8 cellular contexts compared by ENCODE assay signal in the genomic region with DNA sequence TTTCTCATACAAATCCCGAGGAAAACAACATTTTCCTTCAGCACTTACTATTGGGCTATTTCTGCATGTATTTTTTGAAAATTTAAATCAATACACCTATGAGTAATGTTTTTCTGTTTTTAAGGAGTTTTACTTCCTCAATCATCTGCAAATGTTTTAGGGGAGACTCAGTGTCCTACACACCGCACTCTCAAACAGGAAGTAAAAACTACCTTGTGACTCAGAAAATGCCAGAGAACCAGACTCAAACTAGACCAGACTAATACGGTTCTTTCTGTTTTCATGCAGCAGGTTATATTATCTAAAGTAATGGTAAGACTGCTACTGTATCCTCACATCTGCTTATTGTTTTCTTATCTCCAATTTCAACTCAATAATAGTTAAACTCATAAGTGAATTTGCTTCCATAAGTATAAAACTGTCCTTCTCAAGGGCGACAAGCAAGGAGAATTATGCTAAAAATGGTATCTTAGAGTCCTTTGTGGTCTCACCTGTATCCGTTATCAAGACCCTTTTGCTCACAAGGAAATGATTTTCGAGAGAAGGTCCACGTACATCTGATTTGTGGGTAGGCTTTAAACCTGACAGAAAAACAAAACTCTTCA. TPM values are rescaled to one million over a fixed set of nuclear protein-coding genes. Genes with fewer than 3 reads are reported as not detected.
DNase-seq lines count a peak whose midpoint lies in the region; ATAC-seq and TF ChIP-seq lines count a peak whose summit lies in the region.

No MANE protein-coding gene starts in this region.

- H3K9ac ChIP-seq in SU-DHL-6 (ENCODE audit: low read length) = peak overlapping the region; percentile 10; the same call in 1 of the 2 replicates

- 0 out of 2 replicates have a peak, but pooled peaks cover 9% of the 10 kb centered on the region for H3F3A ChIP-seq in SU-DHL-6 (ENCODE audit: insufficient read depth)

- no peaks in the 10 kb centered on the region for H3K36me3 ChIP-seq in SU-DHL-6 (ENCODE audit: low read length)
- H3K36me3 ChIP-seq in sigmoid colon = no peaks in the 10 kb centered on the region

- peak overlapping the region; percentile 0 for H3K4me3 ChIP-seq in SU-DHL-6 (ENCODE audit: insufficient read depth, low read length, poor library complexity, severe bottlenecking)
- H3K4me3 ChIP-seq in sigmoid colon = no peak overlapping the region

- 48 to 58% methylated on average over 7 of the region's 7 CpGs for WGBS in sigmoid colon, 2 donors

- DNase-seq in CD1c-positive myeloid dendritic cell (ENCODE audit: extremely low spot score) = peak; percentile 81
- no peak for DNase-seq in sigmoid colon
- DNase-seq in 8988T = no peak
- no peak for DNase-seq in GF-D8 (lab: John Stamatoyannopoulos, UW)
- no peak for DNase-seq in NCI-H69 (lab: John Stamatoyannopoulos, UW)

- TF ChIP-seq EP300 in sigmoid colon (IDR thresholded peaks at IDR 0.05) = no peak

- no peaks in the 10 kb centered on the region for H3K9me3 ChIP-seq in SU-DHL-6 (ENCODE audit: insufficient read depth, low read length)
- H3K9me3 ChIP-seq in sigmoid colon = no peaks in the 10 kb centered on the region

- H3K4me1 ChIP-seq in sigmoid colon = no peaks in the 10 kb centered on the region

- TF ChIP-seq CTCF in SU-DHL-6 (IDR thresholded peaks at IDR 0.05; ENCODE audit: insufficient read depth, low read length, poor library complexity, severe bottlenecking) (no peak), sigmoid colon (IDR thresholded peaks at IDR 0.05) (no peak)

- TF ChIP-seq POLR2A in sigmoid colon (IDR thresholded peaks at IDR 0.05) = no peak

- H3K27me3 ChIP-seq in SU-DHL-6 (ENCODE audit: low read length) = no peaks in the 10 kb centered on the region
- H3K27me3 ChIP-seq in sigmoid colon = peaks cover 0 to 11% (median 0%) of the 10 kb centered on the region in 3 donors

- H3K27ac ChIP-seq in SU-DHL-6 (ENCODE audit: low read depth, low read length) (peak overlapping the region; percentile 35), sigmoid colon (no peak overlapping the region)

- peak overlapping the region; percentile 47 for H3K4me2 ChIP-seq in SU-DHL-6 (ENCODE audit: low read depth, low read length, poor library complexity, severe bottlenecking)

- no peaks in the 10 kb centered on the region for H3K79me2 ChIP-seq in SU-DHL-6 (ENCODE audit: insufficient read depth, low read length)

- ATAC-seq in GM19395 (IDR thresholded peaks at IDR 0.05; ENCODE audit: unreplicated experiment) (peak; percentile 93), HG03139 (IDR thresholded peaks at IDR 0.05; ENCODE audit: unreplicated experiment) (peak; percentile 71)

- no peaks in the 10 kb centered on the region for H3K9me2 ChIP-seq in SU-DHL-6 (replicated peaks; ENCODE audit: insufficient read depth, low read length)

- intact Hi-C loops in sigmoid colon (cut with DNase I) = no loop called here

- H2AFZ ChIP-seq in SU-DHL-6 (ENCODE audit: low read depth, low read length, severe bottlenecking) = peak overlapping the region; percentile 81

- no peaks in the 10 kb centered on the region for H4K20me1 ChIP-seq in SU-DHL-6 (ENCODE audit: low read depth, low read length)

RNA-seq across cellular contexts. Expression of gene FLT3, which starts 52.5 kb away (rescaled TPM):
- total RNA-seq in sigmoid colon = 1 to 10 TPM; 1.8 to 3.5 (median 2.1) TPM
- 1 to 10 TPM in 1 of 3 donors, under 1 TPM in 1, not detected in 1; 0.23 to 2.0 TPM for polyA plus RNA-seq in sigmoid colon

RNA-seq across cellular contexts. Expression of gene URAD, which starts 59.4 kb away (rescaled TPM):
- not detected for total RNA-seq in sigmoid colon
- polyA plus RNA-seq in sigmoid colon = 10 to 100 TPM; 15.4 to 30.6 (median 20.8) TPM
